In the genomic region with DNA sequence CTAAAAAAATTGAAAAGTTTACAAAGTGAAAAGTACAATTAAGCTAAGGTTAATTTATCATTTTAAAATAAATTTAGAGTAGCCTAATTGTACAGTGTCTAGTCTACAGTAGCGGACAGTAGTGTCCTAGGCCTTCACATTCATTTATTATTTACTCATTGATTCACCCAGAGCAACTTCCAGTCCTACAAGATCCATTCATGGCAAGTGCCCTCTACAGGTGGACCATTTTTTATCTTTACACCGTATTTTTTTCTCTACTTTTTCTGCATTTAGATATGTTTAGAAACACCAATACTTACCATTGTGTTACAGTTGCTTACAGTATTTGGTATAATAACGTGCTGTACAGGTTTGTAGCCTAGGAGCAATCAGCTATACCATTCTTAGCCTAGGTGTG, we compare ENCODE assay signal across 18 cellular contexts.
DNase-seq lines count a peak whose midpoint lies in the region; ATAC-seq, FAIRE-seq and TF ChIP-seq lines count a peak whose summit lies in the region.
"Had no signal": no experiment of that assay in that cellular context is flagged by ENCODE, and none has a peak within 500 bp of the region (broad histone marks: within the 10 kb centered on the region; RNA-seq: fewer than 3 reads in every experiment).

No MANE protein-coding gene starts in this region.

- H2AFZ ChIP-seq in SK-N-SH (ENCODE audit: low read depth) = no peak overlapping the region
- no peak overlapping the region for H2AFZ ChIP-seq in PC-9

- H3K27me3 ChIP-seq in SK-N-SH (ENCODE audit: insufficient read depth) (no peaks in the 10 kb centered on the region; the same call in 1 of the 2 replicates), PC-9 (ENCODE audit: insufficient read depth, low read depth) (peaks cover 98% of the 10 kb centered on the region)
- H3K27me3 ChIP-seq: BE2C had no signal

- no peaks in the 10 kb centered on the region for H3K9me3 ChIP-seq in SK-N-SH
- H3K9me3 ChIP-seq in PC-9 (ENCODE audit: insufficient read depth, low read depth) = no peaks in the 10 kb centered on the region
- H3K9me3 ChIP-seq: BE2C, HAP-1 had no signal

- H3K4me3 ChIP-seq in SK-N-SH (ENCODE audit: low read depth in 2 of 2, low read length in 1 of 2) = no peak overlapping the region
- no peak overlapping the region for H3K4me3 ChIP-seq in PC-9
- H3K4me3 ChIP-seq: HAP-1 had no signal

- peak; percentile 7; the same call in 1 of the 2 replicates for TF ChIP-seq CTCF in SK-N-SH (IDR thresholded peaks at IDR 0.05)
- TF ChIP-seq CTCF in PC-9 (conservative IDR thresholded peaks at IDR 0.05) = peak; percentile 39; the same call in 1 of the 2 replicates

- no peak overlapping the region for H3K9ac ChIP-seq in SK-N-SH

- CTCF ChIA-PET in SK-N-SH (lab: Yijun Ruan, JAX) = no interaction called here
- CTCF ChIA-PET in PC-9 (lab: Charles Lee) = no interaction called here

- H3K9me2 ChIP-seq in SK-N-SH (no peaks in the 10 kb centered on the region), PC-9 (ENCODE audit: insufficient read depth) (no peaks in the 10 kb centered on the region)

- intact Hi-C loops in PC-9 (cut with micrococcal nuclease; ENCODE audit: unreplicated experiment) = no loop called here

- WGBS in SK-N-SH (ENCODE audit: low lambda C conversion rate) = 31% methylated on average over 3 of the region's 3 CpGs

- no peak for TF ChIP-seq EP300 in SK-N-SH (IDR thresholded peaks at IDR 0.05; ENCODE audit: borderline replicate concordance in 1 of 2, low read depth in 1 of 2, low read length in 1 of 2)

- TF ChIP-seq RAD21 in SK-N-SH (IDR thresholded peaks at IDR 0.05; ENCODE audit: low read length) = no peak

- ATAC-seq in SK-N-SH treated with all-trans-retinoic acid at 6 μM for 48 hours (no peak), GM21381 (IDR thresholded peaks at IDR 0.05; ENCODE audit: unreplicated experiment) (no peak)
- no peak for ATAC-seq in activated CD4-positive, CD25-positive, alpha-beta regulatory T cell treated with anti-CD3 and anti-CD28 coated beads, Interleukin-2, amount 50 U/mL, for 24 hours
- ATAC-seq: T-helper 17 cell had no signal

- H3F3A ChIP-seq in SK-N-SH (replicated peaks; ENCODE audit: insufficient read depth) = no peaks in the 10 kb centered on the region
- H3F3A ChIP-seq in PC-9 (ENCODE audit: insufficient read depth, low read depth) = no peaks in the 10 kb centered on the region

- DNase-seq in SK-N-SH = no peak
- DNase-seq in HT-29 (ENCODE audit: low spot score) = peak; percentile 3
- no peak for DNase-seq in PC-9
- DNase-seq in urothelium cell line (ENCODE audit: low spot score) = no peak
- DNase-seq in NCI-H1436 treated with DMSO at 0.1 percent for 48 hours (lab: John Stamatoyannopoulos, UW) = no peak
- DNase-seq: BE2C; Calu3; CD4-positive, alpha-beta memory T cell; DMS79; KG1; NCI-H1092; NCI-H2081 treated with DMSO at 0.1 percent for 48 hours; T-helper 17 cell had no signal

- FAIRE-seq in urothelium cell line (lab: Jason Lieb, UNC) = peak; percentile 70

- H3K79me2 ChIP-seq in SK-N-SH (ENCODE audit: insufficient read depth) = no peaks in the 10 kb centered on the region
- no peaks in the 10 kb centered on the region for H3K79me2 ChIP-seq in PC-9 (ENCODE audit: low read depth)

- no peaks in the 10 kb centered on the region for H3K36me3 ChIP-seq in SK-N-SH (replicated peaks in 1 of 2; ENCODE audit: control insufficient read depth in 1 of 2, insufficient read depth in 2 of 2, low read length in 1 of 2)
- no peaks in the 10 kb centered on the region for H3K36me3 ChIP-seq in PC-9 (ENCODE audit: low read depth)
- H3K36me3 ChIP-seq: BE2C, HAP-1 had no signal

- H3K4me1 ChIP-seq in SK-N-SH (ENCODE audit: control insufficient read depth in 1 of 2, insufficient read depth in 2 of 2, low read depth in 1 of 2, low read length in 1 of 2) = no peaks in the 10 kb centered on the region; a peak in 1 of 4 replicates
- no peaks in the 10 kb centered on the region for H3K4me1 ChIP-seq in PC-9 (replicated peaks; ENCODE audit: insufficient read depth)
- H3K4me1 ChIP-seq: BE2C, HAP-1 had no signal

- no TSS peak for BruUV-seq in PC-9 (replicated peaks; lab: Mats Ljungman, UMichigan)

- H3K4me2 ChIP-seq in SK-N-SH = no peak overlapping the region
- H3K4me2 ChIP-seq in PC-9 = no peak overlapping the region

- POLR2A ChIA-PET in SK-N-SH (lab: Yijun Ruan, JAX) (no interaction called here), PC-9 (lab: Charles Lee; ENCODE audit: unreplicated experiment) (no interaction called here)

- H3K27ac ChIP-seq in SK-N-SH (ENCODE audit: low read depth in 2 of 2, low read length in 1 of 2) (no peak overlapping the region), PC-9 (no peak overlapping the region)
- H3K27ac ChIP-seq: RWPE1 had no signal

- H4K20me1 ChIP-seq in SK-N-SH (ENCODE audit: insufficient read depth) = no peaks in the 10 kb centered on the region
- H4K20me1 ChIP-seq in PC-9 (ENCODE audit: insufficient read depth) = no peaks in the 10 kb centered on the region

TF ChIP-seq in SK-N-SH, 30 proteins besides CTCF, POLR2A, EP300 and RAD21 (continues in another document):
- TF ChIP-seq EZH2phosphoT487 (IDR thresholded peaks at IDR 0.05; ENCODE audit: borderline replicate concordance, low read depth) = no peak
- TF ChIP-seq, protein P1, sequence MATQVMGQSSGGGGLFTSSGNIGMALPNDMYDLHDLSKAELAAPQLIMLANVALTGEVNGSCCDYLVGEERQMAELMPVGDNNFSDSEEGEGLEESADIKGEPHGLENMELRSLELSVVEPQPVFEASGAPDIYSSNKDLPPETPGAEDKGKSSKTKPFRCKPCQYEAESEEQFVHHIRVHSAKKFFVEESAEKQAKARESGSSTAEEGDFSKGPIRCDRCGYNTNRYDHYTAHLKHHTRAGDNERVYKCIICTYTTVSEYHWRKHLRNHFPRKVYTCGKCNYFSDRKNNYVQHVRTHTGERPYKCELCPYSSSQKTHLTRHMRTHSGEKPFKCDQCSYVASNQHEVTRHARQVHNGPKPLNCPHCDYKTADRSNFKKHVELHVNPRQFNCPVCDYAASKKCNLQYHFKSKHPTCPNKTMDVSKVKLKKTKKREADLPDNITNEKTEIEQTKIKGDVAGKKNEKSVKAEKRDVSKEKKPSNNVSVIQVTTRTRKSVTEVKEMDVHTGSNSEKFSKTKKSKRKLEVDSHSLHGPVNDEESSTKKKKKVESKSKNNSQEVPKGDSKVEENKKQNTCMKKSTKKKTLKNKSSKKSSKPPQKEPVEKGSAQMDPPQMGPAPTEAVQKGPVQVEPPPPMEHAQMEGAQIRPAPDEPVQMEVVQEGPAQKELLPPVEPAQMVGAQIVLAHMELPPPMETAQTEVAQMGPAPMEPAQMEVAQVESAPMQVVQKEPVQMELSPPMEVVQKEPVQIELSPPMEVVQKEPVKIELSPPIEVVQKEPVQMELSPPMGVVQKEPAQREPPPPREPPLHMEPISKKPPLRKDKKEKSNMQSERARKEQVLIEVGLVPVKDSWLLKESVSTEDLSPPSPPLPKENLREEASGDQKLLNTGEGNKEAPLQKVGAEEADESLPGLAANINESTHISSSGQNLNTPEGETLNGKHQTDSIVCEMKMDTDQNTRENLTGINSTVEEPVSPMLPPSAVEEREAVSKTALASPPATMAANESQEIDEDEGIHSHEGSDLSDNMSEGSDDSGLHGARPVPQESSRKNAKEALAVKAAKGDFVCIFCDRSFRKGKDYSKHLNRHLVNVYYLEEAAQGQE (IDR thresholded peaks at IDR 0.05; ENCODE audit: low read depth, low read length) = no peak
- TF ChIP-seq, protein P2, sequence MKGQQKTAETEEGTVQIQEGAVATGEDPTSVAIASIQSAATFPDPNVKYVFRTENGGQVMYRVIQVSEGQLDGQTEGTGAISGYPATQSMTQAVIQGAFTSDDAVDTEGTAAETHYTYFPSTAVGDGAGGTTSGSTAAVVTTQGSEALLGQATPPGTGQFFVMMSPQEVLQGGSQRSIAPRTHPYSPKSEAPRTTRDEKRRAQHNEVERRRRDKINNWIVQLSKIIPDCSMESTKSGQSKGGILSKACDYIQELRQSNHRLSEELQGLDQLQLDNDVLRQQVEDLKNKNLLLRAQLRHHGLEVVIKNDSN (IDR thresholded peaks at IDR 0.05; ENCODE audit: borderline replicate concordance, low read depth) = no peak
- TF ChIP-seq RCOR1 (IDR thresholded peaks at IDR 0.05; ENCODE audit: low read length) = no peak

TF ChIP-seq in SK-N-SH treated with all-trans-retinoic acid at 6 μM for 48 hours, 23 proteins besides CTCF, POLR2A, EP300 and RAD21 (continues in another document):
- TF ChIP-seq GLIS3 (CRISPR knock-in tag; IDR thresholded peaks at IDR 0.05) (no peak), ZNF565 (CRISPR knock-in tag; conservative IDR thresholded peaks at IDR 0.05; ENCODE audit: low read depth) (no peak), ZNF8 (CRISPR knock-in tag; IDR thresholded peaks at IDR 0.05) (no peak), OSR1 (CRISPR knock-in tag; IDR thresholded peaks at IDR 0.05) (no peak), RARB (CRISPR knock-in tag; IDR thresholded peaks at IDR 0.05) (no peak), ZFP30 (CRISPR knock-in tag; IDR thresholded peaks at IDR 0.05) (no peak), ZFP3 (CRISPR knock-in tag; IDR thresholded peaks at IDR 0.05) (no peak), TCF4 (CRISPR knock-in tag; IDR thresholded peaks at IDR 0.05; ENCODE audit: borderline replicate concordance) (no peak), BACH2 (CRISPR knock-in tag; IDR thresholded peaks at IDR 0.05; ENCODE audit: borderline replicate concordance) (no peak), SNAI2 (CRISPR knock-in tag; IDR thresholded peaks at IDR 0.05) (no peak), ZC3H10 (CRISPR knock-in tag; IDR thresholded peaks at IDR 0.05) (no peak), CSDC2 (CRISPR knock-in tag; IDR thresholded peaks at IDR 0.05) (no peak)
- TF ChIP-seq, protein P3, sequence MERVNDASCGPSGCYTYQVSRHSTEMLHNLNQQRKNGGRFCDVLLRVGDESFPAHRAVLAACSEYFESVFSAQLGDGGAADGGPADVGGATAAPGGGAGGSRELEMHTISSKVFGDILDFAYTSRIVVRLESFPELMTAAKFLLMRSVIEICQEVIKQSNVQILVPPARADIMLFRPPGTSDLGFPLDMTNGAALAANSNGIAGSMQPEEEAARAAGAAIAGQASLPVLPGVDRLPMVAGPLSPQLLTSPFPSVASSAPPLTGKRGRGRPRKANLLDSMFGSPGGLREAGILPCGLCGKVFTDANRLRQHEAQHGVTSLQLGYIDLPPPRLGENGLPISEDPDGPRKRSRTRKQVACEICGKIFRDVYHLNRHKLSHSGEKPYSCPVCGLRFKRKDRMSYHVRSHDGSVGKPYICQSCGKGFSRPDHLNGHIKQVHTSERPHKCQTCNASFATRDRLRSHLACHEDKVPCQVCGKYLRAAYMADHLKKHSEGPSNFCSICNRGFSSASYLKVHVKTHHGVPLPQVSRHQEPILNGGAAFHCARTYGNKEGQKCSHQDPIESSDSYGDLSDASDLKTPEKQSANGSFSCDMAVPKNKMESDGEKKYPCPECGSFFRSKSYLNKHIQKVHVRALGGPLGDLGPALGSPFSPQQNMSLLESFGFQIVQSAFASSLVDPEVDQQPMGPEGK (CRISPR knock-in tag; IDR thresholded peaks at IDR 0.05; ENCODE audit: borderline replicate concordance) = no peak
